16 cellular contexts compared by ENCODE assay signal in the genomic region with DNA sequence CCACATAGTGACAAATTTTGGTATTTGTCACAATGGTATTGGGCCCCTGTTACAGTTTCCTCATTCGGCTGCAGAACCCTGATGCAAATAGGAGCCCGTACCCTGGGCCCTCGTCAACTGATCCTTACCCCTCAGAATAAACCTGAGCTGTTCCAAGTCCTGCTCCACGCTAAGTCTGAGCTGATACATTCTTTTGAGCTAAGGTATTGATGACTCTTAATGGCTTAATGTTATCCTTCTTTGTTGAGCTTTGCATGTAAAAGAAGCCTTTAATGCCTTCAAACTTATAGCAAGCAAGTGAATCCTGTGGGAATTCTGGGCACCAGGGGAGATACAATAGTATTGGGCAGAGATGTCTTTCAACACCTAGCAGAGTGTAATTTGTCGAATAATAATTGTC. TPM values are rescaled to one million over a fixed set of nuclear protein-coding genes. Genes with fewer than 3 reads are reported as not detected.
DNase-seq lines count a peak whose midpoint lies in the region; ATAC-seq and TF ChIP-seq lines count a peak whose summit lies in the region.
"Had no signal": no experiment of that assay in that cellular context is flagged by ENCODE, and none has a peak within 500 bp of the region (broad histone marks: within the 10 kb centered on the region; RNA-seq: fewer than 3 reads in every experiment).

No MANE protein-coding gene starts in this region.

- H3F3A ChIP-seq in GM23338 (replicated peaks; ENCODE audit: low read depth), result no peaks in the 10 kb centered on the region
- peaks cover 4% of the 10 kb centered on the region for H3F3A ChIP-seq in neural progenitor cell (ENCODE audit: low read depth)

- H3K4me3 Mint-ChIP-seq in GM23338 (no peak overlapping the region), neural progenitor cell (no peak overlapping the region)
- H3K4me3 Mint-ChIP-seq: B cell; CD4-positive, alpha-beta T cell; CD8-positive, alpha-beta T cell had no signal

- H3K36me3 ChIP-seq in GM23338 (ENCODE audit: insufficient read depth) (no peaks in the 10 kb centered on the region), HUES48 (ENCODE audit: control insufficient read depth, insufficient read depth, low read length) (no peaks in the 10 kb centered on the region), neural progenitor cell (no peaks in the 10 kb centered on the region)
- H3K36me3 ChIP-seq: BLaER1 treated with 17β-estradiol and CSF1 and Interleukin-3, amounts not matched to agents 10 nM and 100 nM had no signal

- H3K79me2 ChIP-seq in GM23338 (replicated peaks; ENCODE audit: insufficient read depth) (no peaks in the 10 kb centered on the region), neural progenitor cell (ENCODE audit: low read depth) (no peaks in the 10 kb centered on the region)

- H3K27ac Mint-ChIP-seq in GM23338, result no peak overlapping the region
- no peak overlapping the region for H3K27ac Mint-ChIP-seq in neural progenitor cell
- H3K27ac Mint-ChIP-seq: B cell; CD4-positive, alpha-beta T cell; CD8-positive, alpha-beta T cell had no signal

- H3K9me3 ChIP-seq in HUES48 (ENCODE audit: control insufficient read depth, insufficient read depth, low read length) (no peaks in the 10 kb centered on the region), neural progenitor cell (ENCODE audit: low read depth) (no peaks in the 10 kb centered on the region)
- H3K9me3 ChIP-seq: A549; BLaER1 treated with 17β-estradiol and CSF1 and Interleukin-3, amounts not matched to agents 10 nM and 100 nM had no signal

- no peaks in the 10 kb centered on the region for H3K9me2 ChIP-seq in GM23338 (ENCODE audit: insufficient read depth)

- peak; percentile 65 for ATAC-seq in GM23338
- ATAC-seq: A549; CD8-positive, alpha-beta T cell had no signal

- no peak overlapping the region for H3K27ac ChIP-seq in GM23338 (ENCODE audit: low read depth)
- H3K27ac ChIP-seq in HUES48 (ENCODE audit: low read depth, low read length), result no peak overlapping the region
- H3K27ac ChIP-seq in neural progenitor cell, result no peak overlapping the region
- H3K27ac ChIP-seq: 22Rv1; A549; BLaER1 treated with 17β-estradiol and CSF1 and Interleukin-3, amounts not matched to agents 10 nM and 100 nM; C4-2B had no signal

- H3K27me3 Mint-ChIP-seq in GM23338 (ENCODE audit: insufficient read depth, low read depth, poor library complexity), result peaks cover 2% of the 10 kb centered on the region
- peaks cover 10% of the 10 kb centered on the region for H3K27me3 Mint-ChIP-seq in neural progenitor cell (ENCODE audit: insufficient read depth, low read depth)
- H3K27me3 Mint-ChIP-seq: CD4-positive, alpha-beta T cell had no signal

- H3K27me3 ChIP-seq in GM23338 (ENCODE audit: insufficient read depth) (no peaks in the 10 kb centered on the region), HUES48 (ENCODE audit: control insufficient read depth, insufficient read depth, low read length) (no peaks in the 10 kb centered on the region), neural progenitor cell (peaks cover 7% of the 10 kb centered on the region)
- H3K27me3 ChIP-seq: BLaER1 treated with 17β-estradiol and CSF1 and Interleukin-3, amounts not matched to agents 10 nM and 100 nM had no signal

- DNase-seq in GM23338 (ENCODE audit: low spot score) (peak; percentile 22), neural progenitor cell (ENCODE audit: low spot score) (peak; percentile 44), COR-L47 (lab: John Stamatoyannopoulos, UW) (no peak), GM20000 (ENCODE audit: low spot score) (no peak)
- no peak for DNase-seq in activated CD4-positive, CD25-positive, alpha-beta regulatory T cell treated with anti-CD3 and anti-CD28 coated beads, Interleukin-2, amount 50 U/mL, for 72 hours
- DNase-seq: AML-193; CD4-positive, alpha-beta T cell; CD8-positive, alpha-beta T cell; DMS79 treated with DMSO at 0.1 percent for 48 hours; GF-D8 had no signal

- H3K9ac ChIP-seq in HUES48 (ENCODE audit: low read depth, low read length), result peak overlapping the region; percentile 24; the same call in 1 of the 2 replicates
- H3K9ac ChIP-seq in neural progenitor cell, result no peak overlapping the region
- H3K9ac ChIP-seq: BLaER1 treated with 17β-estradiol and CSF1 and Interleukin-3, amounts not matched to agents 10 nM and 100 nM had no signal

- H3K4me2 ChIP-seq in GM23338 (no peak overlapping the region), neural progenitor cell (peak overlapping the region; percentile 25)
- H3K4me2 ChIP-seq: A549 had no signal

- no peaks in the 10 kb centered on the region for H4K20me1 ChIP-seq in GM23338 (replicated peaks; ENCODE audit: insufficient read depth)
- H4K20me1 ChIP-seq in neural progenitor cell (ENCODE audit: low read depth), result no peaks in the 10 kb centered on the region
- H4K20me1 ChIP-seq: BLaER1 treated with 17β-estradiol and CSF1 and Interleukin-3, amounts not matched to agents 10 nM and 100 nM had no signal

- no peaks in the 10 kb centered on the region; the same call in 1 of the 2 replicates for H3K4me1 ChIP-seq in GM23338 (ENCODE audit: insufficient read depth)
- H3K4me1 ChIP-seq in HUES48 (ENCODE audit: control insufficient read depth, insufficient read depth, low read length), result peaks cover 9% of the 10 kb centered on the region
- H3K4me1 ChIP-seq in neural progenitor cell, result peaks cover 8% of the 10 kb centered on the region
- H3K4me1 ChIP-seq: A549 had no signal

- H3K4me1 Mint-ChIP-seq in GM23338, result peaks cover 7% of the 10 kb centered on the region; the same call in 2 of the 3 replicates
- H3K4me1 Mint-ChIP-seq in neural progenitor cell, result no peaks in the 10 kb centered on the region

- H3K4me3 ChIP-seq in GM23338 (no peak overlapping the region), HUES48 (ENCODE audit: low read depth, low read length) (no peak overlapping the region), neural progenitor cell (no peak overlapping the region)
- H3K4me3 ChIP-seq: A549; BLaER1 treated with 17β-estradiol and CSF1 and Interleukin-3, amounts not matched to agents 10 nM and 100 nM had no signal

- no peaks in the 10 kb centered on the region for H3K9me3 Mint-ChIP-seq in GM23338
- H3K9me3 Mint-ChIP-seq in neural progenitor cell, result no peaks in the 10 kb centered on the region
- H3K9me3 Mint-ChIP-seq: CD4-positive, alpha-beta T cell; CD8-positive, alpha-beta T cell had no signal

- H3K36me3 Mint-ChIP-seq in GM23338 (ENCODE audit: low read depth), result no peaks in the 10 kb centered on the region
- H3K36me3 Mint-ChIP-seq in neural progenitor cell, result no peaks in the 10 kb centered on the region

- H2AFZ ChIP-seq in GM23338 (no peak overlapping the region), neural progenitor cell (replicated peaks) (no peak overlapping the region)

- TF ChIP-seq CTCF in GM23338 (conservative IDR thresholded peaks at IDR 0.05; ENCODE audit: low read depth in 2 of 2), result no peak
- TF ChIP-seq CTCF in neural progenitor cell (IDR thresholded peaks at IDR 0.05), result no peak
- TF ChIP-seq CTCF in GM20000 (IDR thresholded peaks at IDR 0.05; ENCODE audit: extremely low read depth, missing control alignments), result no peak

TF ChIP-seq in GM23338, 12 proteins besides CTCF, POLR2A, EP300 and RAD21:
- TF ChIP-seq POLR2AphosphoS5 (IDR thresholded peaks at IDR 0.05; ENCODE audit: low read depth), result no peak
- 0 out of 2 replicates have a peak, but pooled peaks have one; percentile 28 for TF ChIP-seq NANOG (IDR thresholded peaks at IDR 0.05; ENCODE audit: borderline replicate concordance)

RNA-seq across cellular contexts. Expression of gene GATA3, which starts 31.8 kb away (rescaled TPM):
- not detected in 2 replicates for total RNA-seq in GM23338 (2014; rRNA removed; shearing (Covaris generic))
- 0.23 and 0.33 TPM in 2 replicates for polyA plus RNA-seq in GM23338 (2016; fragmentation: Nextera tagmentation; extraction: Ambion mirVana)
- total RNA-seq in neural progenitor cell (ENCODE audit: low replicate concordance), result 0.09 TPM in 1 of 2 replicates, not detected in the other

Comparison
In these comparisons a context has a peak if more than half of its experiments do, and no peak if none do; other contexts are left out.
1. DNase-seq: peak in GM23338 (single experiment) and neural progenitor cell (single experiment); none in COR-L47 (single experiment), GM20000 (single experiment) and activated CD4-positive, CD25-positive, alpha-beta regulatory T cell treated with anti-CD3 and anti-CD28 coated beads, Interleukin-2, amount 50 U/mL, for 72 hours (single experiment).